In the genomic region with DNA sequence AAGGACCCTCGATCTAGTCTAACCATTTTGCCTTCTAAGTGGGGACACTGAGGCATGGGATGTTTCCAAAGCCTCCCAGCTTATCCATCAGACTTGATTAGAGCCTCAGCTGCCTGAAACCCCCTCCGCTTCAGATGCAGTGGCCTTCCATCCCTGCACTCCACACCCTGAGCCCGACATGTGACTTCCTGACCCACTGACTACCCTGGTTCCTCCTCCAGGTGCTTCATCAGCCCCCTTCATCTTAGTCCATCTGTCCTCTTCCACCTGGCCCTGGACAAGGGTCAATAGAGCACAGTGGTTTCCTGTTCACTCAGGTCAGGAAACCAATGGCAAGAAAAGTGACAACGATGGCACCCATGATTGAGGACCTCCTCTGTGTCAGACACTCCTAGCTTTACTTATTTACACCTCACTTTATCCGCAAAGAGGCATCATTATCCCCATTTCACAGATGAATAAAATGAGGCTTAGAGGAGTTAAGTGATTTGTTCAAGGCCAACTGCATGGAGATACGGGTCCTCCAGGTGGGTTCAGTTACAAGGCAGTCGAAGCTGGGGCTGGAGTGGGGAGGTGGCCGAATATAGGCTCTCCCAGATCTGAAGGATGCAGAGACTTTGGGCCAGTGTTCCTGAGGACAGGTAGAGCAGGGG, we compare ENCODE assay signal across 1 cellular context.
TF ChIP-seq lines count a peak whose summit lies in the region.

No MANE protein-coding gene starts in this region.

TF ChIP-seq in GM12878, 131 proteins besides CTCF, POLR2A, EP300 and RAD21:
- no peak for TF ChIP-seq IRF4 (IDR thresholded peaks at IDR 0.05; ENCODE audit: low read depth, low read length)
- no peak for TF ChIP-seq HDAC6 (IDR thresholded peaks at IDR 0.05; ENCODE audit: unreplicated experiment)
- no peak for TF ChIP-seq KLF5 (IDR thresholded peaks at IDR 0.05; ENCODE audit: partially characterized antibody)
- TF ChIP-seq SMARCA5 (IDR thresholded peaks at IDR 0.05) = peak; percentile 94
- no peak for TF ChIP-seq MTA3 (IDR thresholded peaks at IDR 0.05; ENCODE audit: borderline replicate concordance, low read length)
- TF ChIP-seq SP1 (IDR thresholded peaks at IDR 0.05; ENCODE audit: low read depth, low read length) = no peak
- 0 out of 2 replicates have a peak, but pooled peaks have one; percentile 25 for TF ChIP-seq ZNF207 (IDR thresholded peaks at IDR 0.05; ENCODE audit: borderline replicate concordance)
- no peak for TF ChIP-seq CEBPB (IDR thresholded peaks at IDR 0.05; ENCODE audit: borderline replicate concordance in 1 of 2, low read depth in 2 of 2, low read length in 2 of 2)
- TF ChIP-seq BMI1 (IDR thresholded peaks at IDR 0.05; ENCODE audit: borderline replicate concordance) = no peak
- 0 out of 2 replicates have a peak, but pooled peaks have one; percentile 65 for TF ChIP-seq HDAC2 (IDR thresholded peaks at IDR 0.05)
- TF ChIP-seq, protein P1, sequence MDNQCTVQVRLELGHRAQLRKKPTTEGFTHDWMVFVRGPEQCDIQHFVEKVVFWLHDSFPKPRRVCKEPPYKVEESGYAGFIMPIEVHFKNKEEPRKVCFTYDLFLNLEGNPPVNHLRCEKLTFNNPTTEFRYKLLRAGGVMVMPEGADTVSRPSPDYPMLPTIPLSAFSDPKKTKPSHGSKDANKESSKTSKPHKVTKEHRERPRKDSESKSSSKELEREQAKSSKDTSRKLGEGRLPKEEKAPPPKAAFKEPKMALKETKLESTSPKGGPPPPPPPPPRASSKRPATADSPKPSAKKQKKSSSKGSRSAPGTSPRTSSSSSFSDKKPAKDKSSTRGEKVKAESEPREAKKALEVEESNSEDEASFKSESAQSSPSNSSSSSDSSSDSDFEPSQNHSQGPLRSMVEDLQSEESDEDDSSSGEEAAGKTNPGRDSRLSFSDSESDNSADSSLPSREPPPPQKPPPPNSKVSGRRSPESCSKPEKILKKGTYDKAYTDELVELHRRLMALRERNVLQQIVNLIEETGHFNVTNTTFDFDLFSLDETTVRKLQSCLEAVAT (IDR thresholded peaks at IDR 0.05) = no peak
- TF ChIP-seq ZNF217 (IDR thresholded peaks at IDR 0.05) = peak; percentile 91; the same call in 1 of the 2 replicates
- TF ChIP-seq, protein P2, sequence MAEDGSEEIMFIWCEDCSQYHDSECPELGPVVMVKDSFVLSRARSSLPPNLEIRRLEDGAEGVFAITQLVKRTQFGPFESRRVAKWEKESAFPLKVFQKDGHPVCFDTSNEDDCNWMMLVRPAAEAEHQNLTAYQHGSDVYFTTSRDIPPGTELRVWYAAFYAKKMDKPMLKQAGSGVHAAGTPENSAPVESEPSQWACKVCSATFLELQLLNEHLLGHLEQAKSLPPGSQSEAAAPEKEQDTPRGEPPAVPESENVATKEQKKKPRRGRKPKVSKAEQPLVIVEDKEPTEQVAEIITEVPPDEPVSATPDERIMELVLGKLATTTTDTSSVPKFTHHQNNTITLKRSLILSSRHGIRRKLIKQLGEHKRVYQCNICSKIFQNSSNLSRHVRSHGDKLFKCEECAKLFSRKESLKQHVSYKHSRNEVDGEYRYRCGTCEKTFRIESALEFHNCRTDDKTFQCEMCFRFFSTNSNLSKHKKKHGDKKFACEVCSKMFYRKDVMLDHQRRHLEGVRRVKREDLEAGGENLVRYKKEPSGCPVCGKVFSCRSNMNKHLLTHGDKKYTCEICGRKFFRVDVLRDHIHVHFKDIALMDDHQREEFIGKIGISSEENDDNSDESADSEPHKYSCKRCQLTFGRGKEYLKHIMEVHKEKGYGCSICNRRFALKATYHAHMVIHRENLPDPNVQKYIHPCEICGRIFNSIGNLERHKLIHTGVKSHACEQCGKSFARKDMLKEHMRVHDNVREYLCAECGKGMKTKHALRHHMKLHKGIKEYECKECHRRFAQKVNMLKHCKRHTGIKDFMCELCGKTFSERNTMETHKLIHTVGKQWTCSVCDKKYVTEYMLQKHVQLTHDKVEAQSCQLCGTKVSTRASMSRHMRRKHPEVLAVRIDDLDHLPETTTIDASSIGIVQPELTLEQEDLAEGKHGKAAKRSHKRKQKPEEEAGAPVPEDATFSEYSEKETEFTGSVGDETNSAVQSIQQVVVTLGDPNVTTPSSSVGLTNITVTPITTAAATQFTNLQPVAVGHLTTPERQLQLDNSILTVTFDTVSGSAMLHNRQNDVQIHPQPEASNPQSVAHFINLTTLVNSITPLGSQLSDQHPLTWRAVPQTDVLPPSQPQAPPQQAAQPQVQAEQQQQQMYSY (CRISPR knock-in tag; IDR thresholded peaks at IDR 0.05) = no peak
- no peak for TF ChIP-seq NR2C1 (IDR thresholded peaks at IDR 0.05)
- TF ChIP-seq, protein P3, sequence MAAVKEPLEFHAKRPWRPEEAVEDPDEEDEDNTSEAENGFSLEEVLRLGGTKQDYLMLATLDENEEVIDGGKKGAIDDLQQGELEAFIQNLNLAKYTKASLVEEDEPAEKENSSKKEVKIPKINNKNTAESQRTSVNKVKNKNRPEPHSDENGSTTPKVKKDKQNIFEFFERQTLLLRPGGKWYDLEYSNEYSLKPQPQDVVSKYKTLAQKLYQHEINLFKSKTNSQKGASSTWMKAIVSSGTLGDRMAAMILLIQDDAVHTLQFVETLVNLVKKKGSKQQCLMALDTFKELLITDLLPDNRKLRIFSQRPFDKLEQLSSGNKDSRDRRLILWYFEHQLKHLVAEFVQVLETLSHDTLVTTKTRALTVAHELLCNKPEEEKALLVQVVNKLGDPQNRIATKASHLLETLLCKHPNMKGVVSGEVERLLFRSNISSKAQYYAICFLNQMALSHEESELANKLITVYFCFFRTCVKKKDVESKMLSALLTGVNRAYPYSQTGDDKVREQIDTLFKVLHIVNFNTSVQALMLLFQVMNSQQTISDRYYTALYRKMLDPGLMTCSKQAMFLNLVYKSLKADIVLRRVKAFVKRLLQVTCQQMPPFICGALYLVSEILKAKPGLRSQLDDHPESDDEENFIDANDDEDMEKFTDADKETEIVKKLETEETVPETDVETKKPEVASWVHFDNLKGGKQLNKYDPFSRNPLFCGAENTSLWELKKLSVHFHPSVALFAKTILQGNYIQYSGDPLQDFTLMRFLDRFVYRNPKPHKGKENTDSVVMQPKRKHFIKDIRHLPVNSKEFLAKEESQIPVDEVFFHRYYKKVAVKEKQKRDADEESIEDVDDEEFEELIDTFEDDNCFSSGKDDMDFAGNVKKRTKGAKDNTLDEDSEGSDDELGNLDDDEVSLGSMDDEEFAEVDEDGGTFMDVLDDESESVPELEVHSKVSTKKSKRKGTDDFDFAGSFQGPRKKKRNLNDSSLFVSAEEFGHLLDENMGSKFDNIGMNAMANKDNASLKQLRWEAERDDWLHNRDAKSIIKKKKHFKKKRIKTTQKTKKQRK (IDR thresholded peaks at IDR 0.05; ENCODE audit: low read depth, low read length) = no peak
- no peak for TF ChIP-seq FOXM1 (IDR thresholded peaks at IDR 0.05; ENCODE audit: low read depth, low read length)
- TF ChIP-seq ZNF274 (IDR thresholded peaks at IDR 0.05; ENCODE audit: insufficient read depth, insufficient read length) = no peak
- no peak for TF ChIP-seq SREBF1 (IDR thresholded peaks at IDR 0.05; ENCODE audit: low read length)
- TF ChIP-seq ESRRA (IDR thresholded peaks at IDR 0.05; ENCODE audit: low read length) = 0 out of 2 replicates have a peak, but pooled peaks have one; percentile 10
- no peak for TF ChIP-seq SIX5 (IDR thresholded peaks at IDR 0.05; ENCODE audit: low read depth, low read length, severe bottlenecking)
- TF ChIP-seq, protein P4, sequence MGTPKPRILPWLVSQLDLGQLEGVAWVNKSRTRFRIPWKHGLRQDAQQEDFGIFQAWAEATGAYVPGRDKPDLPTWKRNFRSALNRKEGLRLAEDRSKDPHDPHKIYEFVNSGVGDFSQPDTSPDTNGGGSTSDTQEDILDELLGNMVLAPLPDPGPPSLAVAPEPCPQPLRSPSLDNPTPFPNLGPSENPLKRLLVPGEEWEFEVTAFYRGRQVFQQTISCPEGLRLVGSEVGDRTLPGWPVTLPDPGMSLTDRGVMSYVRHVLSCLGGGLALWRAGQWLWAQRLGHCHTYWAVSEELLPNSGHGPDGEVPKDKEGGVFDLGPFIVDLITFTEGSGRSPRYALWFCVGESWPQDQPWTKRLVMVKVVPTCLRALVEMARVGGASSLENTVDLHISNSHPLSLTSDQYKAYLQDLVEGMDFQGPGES (IDR thresholded peaks at IDR 0.05) = no peak
- TF ChIP-seq STAT1 (conservative IDR thresholded peaks at IDR 0.05) = no peak
